In genomic region chr17:77317091-77317519, GRCh38 we compare ENCODE assay signal across 1 cellular context.
TF ChIP-seq lines count a peak whose summit lies in the region.

No MANE protein-coding gene starts in this region.

TF ChIP-seq in SK-N-SH, 30 proteins besides CTCF, POLR2A, EP300 and RAD21 (continued from another document):
- no peak for TF ChIP-seq USF2 (IDR thresholded peaks at IDR 0.05; ENCODE audit: borderline replicate concordance, low read depth, low read length)
- TF ChIP-seq GABPA (IDR thresholded peaks at IDR 0.05; ENCODE audit: low read depth), result no peak
- TF ChIP-seq FOSL2 (IDR thresholded peaks at IDR 0.05; ENCODE audit: borderline replicate concordance, low read depth), result no peak
- TF ChIP-seq RCOR1 (IDR thresholded peaks at IDR 0.05; ENCODE audit: low read length), result no peak
- no peak for TF ChIP-seq TCF12 (IDR thresholded peaks at IDR 0.05)
- no peak for TF ChIP-seq RFX5 (IDR thresholded peaks at IDR 0.05; ENCODE audit: low read length)
- no peak for TF ChIP-seq JUND (IDR thresholded peaks at IDR 0.05)
- no peak for TF ChIP-seq CHD2 (IDR thresholded peaks at IDR 0.05; ENCODE audit: low read length, partially characterized antibody)
- no peak for TF ChIP-seq MEF2A (IDR thresholded peaks at IDR 0.05; ENCODE audit: borderline replicate concordance, low read depth)
- no peak for TF ChIP-seq ELF1 (IDR thresholded peaks at IDR 0.05)
- no peak for TF ChIP-seq PBX3 (IDR thresholded peaks at IDR 0.05)
TF ChIP-seq in SK-N-SH: peak in this region for 0.
